ENCODE assay signal across 1 cellular context in the genomic region with DNA sequence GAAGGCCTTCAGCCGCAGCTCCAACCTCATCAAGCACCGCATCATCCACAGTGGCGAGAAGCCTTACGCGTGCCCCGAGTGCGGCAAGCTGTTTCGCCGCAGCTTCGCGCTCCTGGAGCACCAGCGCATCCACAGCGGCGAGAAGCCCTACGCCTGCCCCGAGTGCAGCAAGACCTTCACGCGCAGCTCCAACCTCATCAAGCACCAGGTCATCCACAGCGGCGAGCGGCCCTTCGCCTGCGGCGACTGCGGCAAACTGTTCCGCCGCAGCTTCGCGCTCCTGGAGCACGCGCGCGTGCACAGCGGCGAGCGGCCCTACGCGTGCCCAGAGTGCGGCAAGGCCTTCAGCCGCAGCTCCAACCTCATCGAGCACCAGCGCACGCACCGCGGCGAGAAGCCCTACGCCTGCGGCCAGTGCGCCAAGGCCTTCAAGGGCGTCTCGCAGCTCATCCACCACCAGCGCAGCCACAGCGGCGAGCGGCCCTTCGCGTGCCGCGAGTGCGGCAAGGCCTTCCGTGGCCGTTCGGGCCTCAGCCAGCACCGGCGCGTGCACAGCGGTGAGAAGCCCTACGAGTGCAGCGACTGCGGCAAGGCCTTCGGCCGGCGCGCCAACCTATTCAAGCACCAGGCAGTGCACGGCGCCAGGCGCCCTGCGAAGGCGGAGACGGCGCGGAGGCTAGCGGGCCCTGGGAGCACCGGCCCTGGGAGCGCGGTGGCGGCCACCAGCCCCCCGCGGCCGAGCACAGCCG.
TF ChIP-seq lines count a peak whose summit lies in the region.

No MANE protein-coding gene starts in this region.

TF ChIP-seq in IMR-90, 13 proteins besides CTCF, POLR2A, EP300 and RAD21:
- no peak for TF ChIP-seq RFX5 (IDR thresholded peaks at IDR 0.05; ENCODE audit: low read depth, low read length)
- TF ChIP-seq RCOR1 (IDR thresholded peaks at IDR 0.05; ENCODE audit: insufficient replicate concordance, low read length): no peak
- TF ChIP-seq BHLHE40 (IDR thresholded peaks at IDR 0.05; ENCODE audit: low read depth, low read length): no peak
- TF ChIP-seq MXI1 (IDR thresholded peaks at IDR 0.05; ENCODE audit: borderline replicate concordance, low read depth, low read length): no peak
- TF ChIP-seq FOS (IDR thresholded peaks at IDR 0.05; ENCODE audit: low read depth, low read length): no peak
- TF ChIP-seq MAFK (IDR thresholded peaks at IDR 0.05; ENCODE audit: low read depth, low read length): no peak
- no peak for TF ChIP-seq ELK1 (IDR thresholded peaks at IDR 0.05; ENCODE audit: borderline replicate concordance, low read depth, low read length)
- no peak for TF ChIP-seq CHD1 (IDR thresholded peaks at IDR 0.05; ENCODE audit: low read depth, low read length)
- no peak for TF ChIP-seq NFE2L2 (IDR thresholded peaks at IDR 0.05; ENCODE audit: low read depth, low read length)
- no peak for TF ChIP-seq CEBPB (IDR thresholded peaks at IDR 0.05; ENCODE audit: low read depth, low read length)
- no peak for TF ChIP-seq SMC3 (IDR thresholded peaks at IDR 0.05; ENCODE audit: low read depth, low read length)
- TF ChIP-seq MAZ (IDR thresholded peaks at IDR 0.05; ENCODE audit: borderline replicate concordance, low read depth, low read length): no peak
- TF ChIP-seq, protein P1, sequence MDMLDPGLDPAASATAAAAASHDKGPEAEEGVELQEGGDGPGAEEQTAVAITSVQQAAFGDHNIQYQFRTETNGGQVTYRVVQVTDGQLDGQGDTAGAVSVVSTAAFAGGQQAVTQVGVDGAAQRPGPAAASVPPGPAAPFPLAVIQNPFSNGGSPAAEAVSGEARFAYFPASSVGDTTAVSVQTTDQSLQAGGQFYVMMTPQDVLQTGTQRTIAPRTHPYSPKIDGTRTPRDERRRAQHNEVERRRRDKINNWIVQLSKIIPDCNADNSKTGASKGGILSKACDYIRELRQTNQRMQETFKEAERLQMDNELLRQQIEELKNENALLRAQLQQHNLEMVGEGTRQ (IDR thresholded peaks at IDR 0.05; ENCODE audit: low read depth, low read length): no peak
